8 cellular contexts compared by ENCODE assay signal in genomic region chr9:35910613-35911488, GRCh38.
DNase-seq lines count a peak whose midpoint lies in the region; ATAC-seq lines count a peak whose summit lies in the region.

No MANE protein-coding gene starts in this region.

- no peak overlapping the region for H3K4me3 ChIP-seq in skeletal muscle cell (ENCODE audit: low read depth, low read length)

- DNase-seq in stimulated activated naive CD4-positive, alpha-beta T cell (lab: John Stamatoyannopoulos, UW), result peak; percentile 21 to 71 (median 30)
- no peak for DNase-seq in stimulated activated naive CD4-positive, alpha-beta T cell treated with Interleukin-2 at 50 U/mL for 16 hours (lab: John Stamatoyannopoulos, UW)
- peak; percentile 37 to 80 for DNase-seq in NCI-H446 (lab: John Stamatoyannopoulos, UW)
- DNase-seq in activated T-cell treated with anti-CD3 and anti-CD28 coated beads for 24 hours (ENCODE audit: low read depth), result peak; percentile 26
- DNase-seq in fibroblast of peridontal ligament (ENCODE audit: extremely low read depth), result peak; percentile 58
- DNase-seq in skeletal muscle cell (ENCODE audit: low read depth), result peak; percentile 46
- no peak for DNase-seq in medulla oblongata (ENCODE audit: extremely low spot score)

- no peak for ATAC-seq in HG02610 (IDR thresholded peaks at IDR 0.05; ENCODE audit: unreplicated experiment)

Comparison
In these comparisons a context has a peak if more than half of its experiments do, and no peak if none do; other contexts are left out.
1. DNase-seq: peak in stimulated activated naive CD4-positive, alpha-beta T cell (6 of 6), NCI-H446 (2 of 2), activated T-cell treated with anti-CD3 and anti-CD28 coated beads for 24 hours (single experiment), fibroblast of peridontal ligament (single experiment) and skeletal muscle cell (single experiment); none in stimulated activated naive CD4-positive, alpha-beta T cell treated with Interleukin-2 at 50 U/mL for 16 hours (single experiment) and medulla oblongata (single experiment).